Comparison of ENCODE assay signal across 8 cellular contexts in genomic region chr17:74873036-74873873, GRCh38. TPM values are rescaled to one million over a fixed set of nuclear protein-coding genes. Genes with fewer than 3 reads are reported as not detected.
DNase-seq lines count a peak whose midpoint lies in the region; ATAC-seq and TF ChIP-seq lines count a peak whose summit lies in the region.

No MANE protein-coding gene starts in this region.

- H3K23me2 ChIP-seq in H9 (ENCODE audit: insufficient read length, low read depth, low read length, poor library complexity, severe bottlenecking), result peaks cover 12% of the 10 kb centered on the region

- no peak for TF ChIP-seq CTCF in H9 (conservative IDR thresholded peaks at IDR 0.05)
- no peak for TF ChIP-seq CTCF in fibroblast of the aortic adventitia (IDR thresholded peaks at IDR 0.05; ENCODE audit: insufficient read depth, low read length)

- peak; percentile 97 for TF ChIP-seq POLR2A in Raji (IDR thresholded peaks at IDR 0.05; ENCODE audit: insufficient read depth, low read depth, low read length)

- H3K4me1 ChIP-seq in ES-I3 (ENCODE audit: insufficient read depth, low read length) (peaks cover 9% of the 10 kb centered on the region), H9 (ENCODE audit: insufficient read depth, low read length) (0 out of 2 replicates have a peak, but pooled peaks cover 2% of the 10 kb centered on the region)

- H2BK12ac ChIP-seq in H9 (ENCODE audit: insufficient read length, low read depth, low read length), result no peak overlapping the region

- H3K56ac ChIP-seq in H9 (ENCODE audit: insufficient read length, low read depth, low read length), result no peak overlapping the region

- H3K79me1 ChIP-seq in H9 (ENCODE audit: insufficient read depth, low read depth, low read length, poor library complexity, severe bottlenecking), result no peaks in the 10 kb centered on the region

- no peak overlapping the region for H3K27ac ChIP-seq in H9 (ENCODE audit: insufficient read length, low read depth, low read length)

- H3K79me2 ChIP-seq in H9 (ENCODE audit: insufficient read depth, low read length), result no peaks in the 10 kb centered on the region

- peak overlapping the region; percentile 95 to 99 (median 98) for H3K27ac Mint-ChIP-seq in H9
- peak overlapping the region; percentile 86 to 97 for H3K27ac Mint-ChIP-seq in natural killer cell treated with Interleukin-12 subunit alpha and Interleukin-12 subunit beta and Interleukin-15 and Interleukin-18, amount 100 ng/mL, for 72 hours

- H4K20me1 ChIP-seq in H9 (ENCODE audit: control insufficient read depth, insufficient read depth, insufficient read length), result no peaks in the 10 kb centered on the region

- H3K4me3 Mint-ChIP-seq in H9, result peak overlapping the region; percentile 85 to 87
- H3K4me3 Mint-ChIP-seq in natural killer cell treated with Interleukin-12 subunit alpha and Interleukin-12 subunit beta and Interleukin-15 and Interleukin-18, amount 100 ng/mL, for 72 hours, result peak overlapping the region; percentile 99

- peak overlapping the region; percentile 98 for H3K18ac ChIP-seq in H9 (ENCODE audit: insufficient read length, low read depth, low read length)

- H2AK5ac ChIP-seq in H9 (ENCODE audit: insufficient read length, low read length), result no peak overlapping the region

- H3K9me3 Mint-ChIP-seq in H9, result no peaks in the 10 kb centered on the region
- H3K9me3 Mint-ChIP-seq in natural killer cell treated with Interleukin-12 subunit alpha and Interleukin-12 subunit beta and Interleukin-15 and Interleukin-18, amount 100 ng/mL, for 72 hours, result no peaks in the 10 kb centered on the region

- H2BK120ac ChIP-seq in H9 (ENCODE audit: low read depth, low read length, poor library complexity, severe bottlenecking), result no peak overlapping the region

- peak overlapping the region; percentile 91 for H3K4me2 ChIP-seq in H9 (ENCODE audit: insufficient read depth, insufficient read length, low read length)

- no peak overlapping the region; the same call in 1 of the 2 replicates for H3K4ac ChIP-seq in H9 (ENCODE audit: low read depth, low read length)

- no peaks in the 10 kb centered on the region for H3K9me3 ChIP-seq in ES-I3 (ENCODE audit: control insufficient read depth, insufficient read depth, low read length)
- H3K9me3 ChIP-seq in H9 (ENCODE audit: control insufficient read depth, low read depth, low read length), result no peaks in the 10 kb centered on the region

- H3K36me3 ChIP-seq in ES-I3 (ENCODE audit: insufficient read depth, low read length), result no peaks in the 10 kb centered on the region; the same call in 1 of the 2 replicates

- H3K14ac ChIP-seq in H9 (ENCODE audit: insufficient read depth, low read length), result peak overlapping the region; percentile 99

- H4K5ac ChIP-seq in H9 (ENCODE audit: insufficient read length, low read depth, low read length), result no peak overlapping the region

- H2BK15ac ChIP-seq in H9 (ENCODE audit: low read depth, low read length), result no peak overlapping the region

- peak overlapping the region; percentile 60 for H3K9ac ChIP-seq in ES-I3 (ENCODE audit: low read depth, low read length)
- peak overlapping the region; percentile 98 for H3K9ac ChIP-seq in H9 (ENCODE audit: extremely low read depth, insufficient read length, low read length)

- H3K36me3 Mint-ChIP-seq in H9 (ENCODE audit: insufficient read depth in 1 of 3, low read depth in 3 of 3), result peaks cover 0 to 17% (median 13%) of the 10 kb centered on the region in 3 experiments; a peak in 4 of 7 replicates
- H3K36me3 Mint-ChIP-seq in natural killer cell treated with Interleukin-12 subunit alpha and Interleukin-12 subunit beta and Interleukin-15 and Interleukin-18, amount 100 ng/mL, for 72 hours, result no peaks in the 10 kb centered on the region

- H3K23ac ChIP-seq in H9 (ENCODE audit: insufficient read length, low read depth, low read length), result no peak overlapping the region

- H3K27me3 ChIP-seq in H9 (ENCODE audit: insufficient read depth, low read length), result no peaks in the 10 kb centered on the region

- H3T11ph ChIP-seq in H9 (ENCODE audit: low read length), result no peak overlapping the region

- no peak overlapping the region for H2BK20ac ChIP-seq in H9 (ENCODE audit: low read depth, low read length, poor library complexity, severe bottlenecking)

- no peak overlapping the region for H2AFZ ChIP-seq in H9 (ENCODE audit: low read length)

- H2BK5ac ChIP-seq in H9 (ENCODE audit: insufficient read length, low read length), result no peak overlapping the region

- H3K4me1 Mint-ChIP-seq in H9, result peaks cover 26 to 40% of the 10 kb centered on the region in 2 experiments
- H3K4me1 Mint-ChIP-seq in natural killer cell treated with Interleukin-12 subunit alpha and Interleukin-12 subunit beta and Interleukin-15 and Interleukin-18, amount 100 ng/mL, for 72 hours (ENCODE audit: low read depth in 2 of 2), result peaks cover 25 to 27% of the 10 kb centered on the region in 2 donors

- no peak overlapping the region for H4K91ac ChIP-seq in H9 (ENCODE audit: insufficient read length, low read depth, low read length)

- no CpG with 5 or more reads among the region's 55 CpGs for WGBS in H9 (ENCODE audit: extremely low coverage, insufficient read length, low lambda C conversion rate)

- no peak overlapping the region for H4K8ac ChIP-seq in H9 (replicated peaks; ENCODE audit: insufficient read length, low read depth, low read length)

- DNase-seq in H9, result peak; percentile 100
- DNase-seq in M059J (ENCODE audit: low read depth), result peak; percentile 99
- peak; percentile 99 for DNase-seq in activated effector memory CD4-positive, alpha-beta T cell treated with anti-CD3 and anti-CD28 coated beads, Interleukin-2, amount 50 U/mL, for 16 hours
- peak; percentile 100 for DNase-seq in fibroblast of the aortic adventitia (ENCODE audit: low read depth)
- peak; percentile 99 for DNase-seq in natural killer cell treated with Interleukin-12 subunit alpha and Interleukin-12 subunit beta and Interleukin-15 and Interleukin-18, amount 100 ng/mL, for 72 hours (ENCODE audit: low spot score)
- peak; percentile 100 for DNase-seq in stimulated activated naive CD4-positive, alpha-beta T cell treated with Interleukin-2 at 50 U/mL for 16 hours (lab: John Stamatoyannopoulos, UW)

- peak overlapping the region; percentile 93 for H3K4me3 ChIP-seq in fibroblast of the aortic adventitia (ENCODE audit: low read depth, low read length)

- ATAC-seq in natural killer cell treated with Interleukin-12 subunit alpha and Interleukin-12 subunit beta and Interleukin-15 and Interleukin-18, amount 100 ng/mL, for 72 hours, result peak; percentile 97

- H3K27me3 Mint-ChIP-seq in H9 (ENCODE audit: low read depth), result peaks cover 2% of the 10 kb centered on the region; the same call in 1 of the 2 replicates
- H3K27me3 Mint-ChIP-seq in natural killer cell treated with Interleukin-12 subunit alpha and Interleukin-12 subunit beta and Interleukin-15 and Interleukin-18, amount 100 ng/mL, for 72 hours, result no peaks in the 10 kb centered on the region

RNA-seq across cellular contexts. Expression of gene FDXR, which starts 0.5 kb away (rescaled TPM):
- 39.7 and 43.2 TPM in 2 replicates for total RNA-seq in H9 (2021)
- 4.6 and 6.5 TPM in 2 replicates for total RNA-seq in M059J (2014; rRNA removed; shearing (Covaris generic))
- 14.7 and 113 TPM in 2 replicates for total RNA-seq in fibroblast of the aortic adventitia (ENCODE audit: low replicate concordance)
- total RNA-seq in natural killer cell treated with Interleukin-12 subunit alpha and Interleukin-12 subunit beta and Interleukin-15 and Interleukin-18, amount 100 ng/mL, for 72 hours, result 10 to 100 TPM in 1 of 2 donors, 1 to 10 TPM in 1; 9.8 to 16.7 TPM

RNA-seq across cellular contexts. Expression of gene GRIN2C, which starts 13.6 kb away (rescaled TPM):
- 0.13 and 0.44 TPM in 2 replicates for total RNA-seq in H9 (2021)
- total RNA-seq in M059J (2014; rRNA removed; shearing (Covaris generic)), result 0.02 TPM in 1 of 2 replicates, not detected in the other
- total RNA-seq in fibroblast of the aortic adventitia (ENCODE audit: low replicate concordance), result under 0.01 TPM in 1 of 2 replicates, not detected in the other
- total RNA-seq in natural killer cell treated with Interleukin-12 subunit alpha and Interleukin-12 subunit beta and Interleukin-15 and Interleukin-18, amount 100 ng/mL, for 72 hours, result not detected

RNA-seq across cellular contexts. Expression of gene FADS6, which starts 20.2 kb away (rescaled TPM):
- total RNA-seq in H9 (2021) (0.94 and 1.2 TPM in 2 replicates), fibroblast of the aortic adventitia (ENCODE audit: low replicate concordance) (not detected in 2 replicates)
- total RNA-seq in M059J (2014; rRNA removed; shearing (Covaris generic)), result not detected in 2 replicates
- not detected for total RNA-seq in natural killer cell treated with Interleukin-12 subunit alpha and Interleukin-12 subunit beta and Interleukin-15 and Interleukin-18, amount 100 ng/mL, for 72 hours

RNA-seq across cellular contexts. Expression of gene USH1G, which starts 49.8 kb away (rescaled TPM):
- total RNA-seq in H9 (2021) (2.5 and 2.7 TPM in 2 replicates), fibroblast of the aortic adventitia (ENCODE audit: low replicate concordance) (0.49 TPM in 1 of 2 replicates, not detected in the other)
- not detected in 2 replicates for total RNA-seq in M059J (2014; rRNA removed; shearing (Covaris generic))
- not detected for total RNA-seq in natural killer cell treated with Interleukin-12 subunit alpha and Interleukin-12 subunit beta and Interleukin-15 and Interleukin-18, amount 100 ng/mL, for 72 hours

RNA-seq across cellular contexts. Expression of gene OTOP2, which starts 50.8 kb away (rescaled TPM):
- total RNA-seq in H9 (2021) (0.11 TPM in 1 of 2 replicates, not detected in the other), fibroblast of the aortic adventitia (ENCODE audit: low replicate concordance) (not detected in 2 replicates)
- total RNA-seq in M059J (2014; rRNA removed; shearing (Covaris generic)), result not detected in 2 replicates
- total RNA-seq in natural killer cell treated with Interleukin-12 subunit alpha and Interleukin-12 subunit beta and Interleukin-15 and Interleukin-18, amount 100 ng/mL, for 72 hours, result not detected
